ENCODE assay signal across 8 cellular contexts in genomic region chr16:20741555-20742285, GRCh38. TPM values are rescaled to one million over a fixed set of nuclear protein-coding genes. Genes with fewer than 3 reads are reported as not detected.
DNase-seq lines count a peak whose midpoint lies in the region; ATAC-seq, FAIRE-seq and TF ChIP-seq lines count a peak whose summit lies in the region.

Gene THUMPD1 (minus strand): TSS chr16:20741818. CDS start chr16:20741739, 79 bp downstream.

- H3K36me3 ChIP-seq in OCI-LY1 (ENCODE audit: insufficient read depth, low read length) (peaks cover 23% of the 10 kb centered on the region), endothelial cell of umbilical vein (ENCODE audit: control insufficient read depth in 2 of 2, extremely low read depth in 1 of 2, insufficient read depth in 2 of 2, low read length in 2 of 2) (peaks cover 10 to 17% of the 10 kb centered on the region in 2 experiments)

- H3K79me2 ChIP-seq in OCI-LY1 (ENCODE audit: insufficient read depth, low read length) (peaks cover 13% of the 10 kb centered on the region), endothelial cell of umbilical vein (ENCODE audit: control insufficient read depth, insufficient read depth, low read length) (peaks cover 26% of the 10 kb centered on the region)

- dilution Hi-C loops in endothelial cell of umbilical vein (cut with MboI; ENCODE audit: extremely low pct_ligation_motif_present, low sequenced_read_pairs): no loop called here

- TF ChIP-seq CTCF in OCI-LY1 (IDR thresholded peaks at IDR 0.05; ENCODE audit: low read length) (no peak), endothelial cell of umbilical vein (IDR thresholded peaks at IDR 0.05; ENCODE audit: extremely low read depth in 1 of 2, insufficient read depth in 1 of 2, low read depth in 1 of 2, low read length in 2 of 2) (peak; percentile 9 to 25)

- intact Hi-C loops in endothelial cell of umbilical vein (cut with micrococcal nuclease): loop anchor here (1.0 to 5.0 kb wide), 3 partner anchors 65 to 342 kb away; partner anchors contain the start of genes DCUN1D3, ERI2, LYRM1 and REXO5

- H3K4me1 ChIP-seq in OCI-LY1 (ENCODE audit: insufficient read depth, low read length, severe bottlenecking) (peaks cover 13% of the 10 kb centered on the region), endothelial cell of umbilical vein (ENCODE audit: control insufficient read depth, extremely low read depth, insufficient read depth, low read length) (peaks cover 10% of the 10 kb centered on the region)

- DNase-seq in DMS 273 (lab: John Stamatoyannopoulos, UW; ENCODE audit: unreplicated experiment) (peak; percentile 98), HuH-7 (ENCODE audit: low spot score) (peak; percentile 89), endothelial cell of umbilical vein (ENCODE audit: low read depth, low spot score) (peak; percentile 95), middle frontal gyrus (ENCODE audit: extremely low spot score, low spot score) (peak; percentile 92)
- DNase-seq in activated CD8-positive, alpha-beta memory T cell treated with anti-CD3 and anti-CD28 coated beads, Interleukin-2, amount 50 U/mL, for 48 hours: peak; percentile 98
- peak; percentile 92 to 96 for DNase-seq in stimulated activated CD8-positive, alpha-beta memory T cell treated with anti-CD3 and anti-CD28 coated beads, Interleukin-2, amount 100 ng/mL, for 1 hour (ENCODE audit: low read depth in 2 of 2)

- H3K4me3 ChIP-seq in OCI-LY1 (ENCODE audit: low read depth, low read length, poor library complexity, severe bottlenecking): peak within 1 kb of the TSS; percentile 76
- H3K4me3 ChIP-seq in endothelial cell of umbilical vein (replicated peaks in 1 of 3; ENCODE audit: insufficient read depth in 1 of 3, low read depth in 1 of 3, low read length in 3 of 3): peak within 1 kb of the TSS; percentile 66 to 98 (median 91)

- peak; percentile 91 for FAIRE-seq in endothelial cell of umbilical vein (lab: Jason Lieb, UNC)

- peak within 1 kb of the TSS; percentile 77 for H3K27ac ChIP-seq in OCI-LY1 (ENCODE audit: low read depth, low read length, poor library complexity, severe bottlenecking)
- H3K27ac ChIP-seq in endothelial cell of umbilical vein (ENCODE audit: insufficient read depth, low read depth, low read length): peak within 1 kb of the TSS; percentile 74

- 0 out of 2 replicates have a peak, but pooled peaks cover 2% of the 10 kb centered on the region for H3K9me3 ChIP-seq in OCI-LY1 (ENCODE audit: low read length)
- H3K9me3 ChIP-seq in endothelial cell of umbilical vein (replicated peaks; ENCODE audit: control insufficient read depth, insufficient read depth, low read length): no peaks in the 10 kb centered on the region

- H2AFZ ChIP-seq in OCI-LY1 (ENCODE audit: low read length) (no peak within 1 kb of the TSS), endothelial cell of umbilical vein (ENCODE audit: low read depth, low read length) (peak within 1 kb of the TSS; percentile 97)

- CTCF ChIA-PET in endothelial cell of umbilical vein (lab: Charles Lee): interaction anchor here (0.6 to 1.4 kb wide), 5 partner anchors 32 to 834 kb away, joined by 3 read pairs; no protein-coding TSS in a partner anchor

- H3K27me3 ChIP-seq in OCI-LY1 (ENCODE audit: insufficient read depth, low read length) (no peaks in the 10 kb centered on the region), endothelial cell of umbilical vein (ENCODE audit: control insufficient read depth in 2 of 2, insufficient read depth in 2 of 2, low read length in 2 of 2) (no peaks in the 10 kb centered on the region)

- H3K9me2 ChIP-seq in OCI-LY1 (ENCODE audit: low read depth, low read length): no peaks in the 10 kb centered on the region

- peaks cover 3% of the 10 kb centered on the region for H4K20me1 ChIP-seq in OCI-LY1 (ENCODE audit: insufficient read depth, low read length)
- peaks cover 2% of the 10 kb centered on the region for H4K20me1 ChIP-seq in endothelial cell of umbilical vein (replicated peaks; ENCODE audit: control insufficient read depth, extremely low read depth, insufficient read depth, low read length)

- H3F3A ChIP-seq in OCI-LY1 (ENCODE audit: insufficient read depth, low read length): no peaks in the 10 kb centered on the region

- H3K4me2 ChIP-seq in OCI-LY1 (ENCODE audit: low read length): peak within 1 kb of the TSS; percentile 92
- peak within 1 kb of the TSS; percentile 98 for H3K4me2 ChIP-seq in endothelial cell of umbilical vein (ENCODE audit: insufficient read depth, low read length)

- peak; percentile 69 for TF ChIP-seq POLR2A in endothelial cell of umbilical vein (IDR thresholded peaks at IDR 0.05; ENCODE audit: low read depth, low read length)

- no peaks in the 10 kb centered on the region for H3K9me1 ChIP-seq in endothelial cell of umbilical vein (replicated peaks; ENCODE audit: control insufficient read depth, extremely low read depth, insufficient read depth, low read length)

- peak within 1 kb of the TSS; percentile 94 for H3K9ac ChIP-seq in OCI-LY1 (ENCODE audit: low read length)
- peak within 1 kb of the TSS; percentile 91 for H3K9ac ChIP-seq in endothelial cell of umbilical vein (replicated peaks; ENCODE audit: extremely low read depth, insufficient read depth, low read length)

- POLR2A ChIA-PET in endothelial cell of umbilical vein (lab: Charles Lee): interaction anchor here (1.0 kb wide), 1 partner anchor 22 kb away, joined by 3 read pairs; the partner anchor contains the start of gene ACSM3

- peak; percentile 78 for ATAC-seq in GM21515 (IDR thresholded peaks at IDR 0.05; ENCODE audit: unreplicated experiment)

- BruUV-seq in endothelial cell of umbilical vein (replicated peaks; lab: Mats Ljungman, UMichigan): TSS peak; percentile 17

TF ChIP-seq in endothelial cell of umbilical vein, 7 proteins besides CTCF, POLR2A, EP300 and RAD21:
- TF ChIP-seq GATA2 (IDR thresholded peaks at IDR 0.05; ENCODE audit: insufficient read depth, insufficient read length, low read depth, low read length) (no peak), POLR2AphosphoS5 (IDR thresholded peaks at IDR 0.05; ENCODE audit: insufficient read depth, low read depth, low read length) (peak; percentile 75), MAX (IDR thresholded peaks at IDR 0.05; ENCODE audit: insufficient read depth, insufficient read length) (no peak), EZH2 (IDR thresholded peaks at IDR 0.05; ENCODE audit: borderline replicate concordance, low read depth, low read length, severe bottlenecking) (no peak), JUN (IDR thresholded peaks at IDR 0.05; ENCODE audit: borderline replicate concordance, insufficient read depth, insufficient read length, low read depth) (no peak), MYC (IDR thresholded peaks at IDR 0.05; ENCODE audit: low read depth, low read length) (no peak), FOS (IDR thresholded peaks at IDR 0.05; ENCODE audit: borderline replicate concordance, insufficient read depth, low read length) (no peak)

RNA-seq across cellular contexts. Expression of gene THUMPD1, which starts in this region (rescaled TPM):
- total RNA-seq in endothelial cell of umbilical vein: 29.0 and 30.7 TPM in 2 replicates
- polyA plus RNA-seq in endothelial cell of umbilical vein: 27.9 and 36.9 TPM in 2 replicates
- 16.7 and 25.5 TPM in 2 replicates for polyA plus RNA-seq in endothelial cell of umbilical vein (2011; cell fraction: cytosol; rRNA removed)
- 36.3 and 42.7 TPM in 2 replicates for polyA plus RNA-seq in endothelial cell of umbilical vein (2011; cell fraction: nucleus; rRNA removed)
- polyA plus RNA-seq in endothelial cell of umbilical vein (2012): 21.8 and 25.0 TPM in 2 replicates
- polyA minus RNA-seq in endothelial cell of umbilical vein: 41.1 and 43.1 TPM in 2 replicates
- polyA minus RNA-seq in endothelial cell of umbilical vein (2011; cell fraction: cytosol; rRNA and poly(A)+ RNA removed): 34.9 TPM
- polyA minus RNA-seq in endothelial cell of umbilical vein (2011; cell fraction: nucleus; rRNA and poly(A)+ RNA removed): 33.0 and 53.2 TPM in 2 replicates

Comparison
In these comparisons a context has a peak if more than half of its experiments do, and no peak if none do; other contexts are left out.
1. Peak in every context shown above with its lines: DNase-seq, ATAC-seq, H3K4me3 ChIP-seq and H3K27ac ChIP-seq.